ENCODE assay signal across 8 cellular contexts in the genomic region with DNA sequence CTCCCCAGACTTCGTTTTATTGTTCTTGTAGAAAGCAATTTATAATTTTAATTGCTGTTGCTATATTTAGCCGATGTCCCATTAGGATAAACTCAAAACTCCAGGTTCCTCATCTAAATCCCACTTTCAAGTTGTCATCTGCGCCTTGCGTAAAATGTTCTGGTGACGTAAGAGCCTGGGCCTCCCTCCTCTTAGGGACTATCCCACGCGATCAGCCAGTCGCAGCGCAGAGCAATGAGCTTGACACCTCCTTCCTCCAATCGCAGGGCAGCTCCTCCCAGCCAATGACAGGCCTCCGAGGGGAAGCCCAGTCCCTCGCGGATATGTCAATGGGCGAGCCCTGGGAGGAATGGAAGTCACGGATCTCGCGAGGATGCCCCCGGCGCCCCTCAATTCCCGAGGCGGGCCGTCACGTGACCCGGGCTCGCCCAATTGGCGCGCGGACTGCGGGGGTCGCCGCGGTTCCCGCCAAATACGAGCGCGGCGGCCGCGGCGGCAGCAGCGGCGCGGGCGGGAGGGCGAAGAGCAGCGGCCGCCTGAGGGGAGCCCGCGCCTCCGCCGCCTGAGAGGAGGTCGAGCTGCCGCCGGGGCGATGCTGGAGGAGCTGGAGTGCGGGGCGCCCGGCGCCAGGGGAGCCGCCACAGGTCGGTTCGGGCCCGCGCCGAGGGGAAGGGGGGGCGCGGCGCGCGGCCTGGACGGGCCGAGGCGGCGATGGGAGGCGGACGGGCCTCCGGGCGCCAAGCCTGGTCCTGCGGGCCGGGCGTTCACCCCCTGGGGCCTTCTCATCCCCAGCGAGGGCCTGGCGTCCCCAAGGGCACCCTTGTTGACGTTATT. TPM values are rescaled to one million over a fixed set of nuclear protein-coding genes. Genes with fewer than 3 reads are reported as not detected.
DNase-seq lines count a peak whose midpoint lies in the region; ATAC-seq and TF ChIP-seq lines count a peak whose summit lies in the region.

A gene with protein sequence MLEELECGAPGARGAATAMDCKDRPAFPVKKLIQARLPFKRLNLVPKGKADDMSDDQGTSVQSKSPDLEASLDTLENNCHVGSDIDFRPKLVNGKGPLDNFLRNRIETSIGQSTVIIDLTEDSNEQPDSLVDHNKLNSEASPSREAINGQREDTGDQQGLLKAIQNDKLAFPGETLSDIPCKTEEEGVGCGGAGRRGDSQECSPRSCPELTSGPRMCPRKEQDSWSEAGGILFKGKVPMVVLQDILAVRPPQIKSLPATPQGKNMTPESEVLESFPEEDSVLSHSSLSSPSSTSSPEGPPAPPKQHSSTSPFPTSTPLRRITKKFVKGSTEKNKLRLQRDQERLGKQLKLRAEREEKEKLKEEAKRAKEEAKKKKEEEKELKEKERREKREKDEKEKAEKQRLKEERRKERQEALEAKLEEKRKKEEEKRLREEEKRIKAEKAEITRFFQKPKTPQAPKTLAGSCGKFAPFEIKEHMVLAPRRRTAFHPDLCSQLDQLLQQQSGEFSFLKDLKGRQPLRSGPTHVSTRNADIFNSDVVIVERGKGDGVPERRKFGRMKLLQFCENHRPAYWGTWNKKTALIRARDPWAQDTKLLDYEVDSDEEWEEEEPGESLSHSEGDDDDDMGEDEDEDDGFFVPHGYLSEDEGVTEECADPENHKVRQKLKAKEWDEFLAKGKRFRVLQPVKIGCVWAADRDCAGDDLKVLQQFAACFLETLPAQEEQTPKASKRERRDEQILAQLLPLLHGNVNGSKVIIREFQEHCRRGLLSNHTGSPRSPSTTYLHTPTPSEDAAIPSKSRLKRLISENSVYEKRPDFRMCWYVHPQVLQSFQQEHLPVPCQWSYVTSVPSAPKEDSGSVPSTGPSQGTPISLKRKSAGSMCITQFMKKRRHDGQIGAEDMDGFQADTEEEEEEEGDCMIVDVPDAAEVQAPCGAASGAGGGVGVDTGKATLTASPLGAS (plus strand): TSS at position 470 of the 834 bp plus-strand sequence. CDS start 123 bp downstream, at position 593.

- no peaks in the 10 kb centered on the region for H3K9me3 Mint-ChIP-seq in activated B cell treated with CpG ODN at 0.5 μM for 24 hours

- H3K36me3 ChIP-seq in spleen: peaks cover 0 to 16% (median 0%) of the 10 kb centered on the region in 6 donors

- DNase-seq in AG08395 (ENCODE audit: low spot score) (peak; percentile 100), NCI-H345 (lab: John Stamatoyannopoulos, UW) (peak; percentile 100), activated B cell treated with CpG ODN at 0.5 μM for 24 hours (peak; percentile 96), inferior parietal cortex (ENCODE audit: extremely low spot score) (peak; percentile 100), spleen (peak; percentile 99)
- DNase-seq in central memory CD4-positive, alpha-beta T cell: peak; percentile 99

- TF ChIP-seq CTCF in activated B cell treated with CpG ODN at 0.5 μM for 24 hours (IDR thresholded peaks at IDR 0.05) (no peak), spleen (IDR thresholded peaks at IDR 0.05 in 8 of 11, conservative IDR thresholded peaks at IDR 0.05 in 3 of 11) (peak in 6 of 11 experiments; percentile 13 to 65 (median 44))

- H3K27ac Mint-ChIP-seq in activated B cell treated with CpG ODN at 0.5 μM for 24 hours: peak within 1 kb of the TSS; percentile 91

- CTCF ChIA-PET in activated B cell treated with CpG ODN at 0.5 μM for 24 hours (lab: Charles Lee): interaction anchor here (0.6 to 1.5 kb wide), 7 partner anchors 8 to 142 kb away, joined by 3 to 6 read pairs (median 3); no protein-coding TSS in a partner anchor

- no peaks in the 10 kb centered on the region for H3K9me3 ChIP-seq in spleen

- ATAC-seq in HG03196 (IDR thresholded peaks at IDR 0.05; ENCODE audit: unreplicated experiment): peak; percentile 80
- peak; percentile 87 for ATAC-seq in activated B cell treated with CpG ODN at 0.5 μM for 24 hours (ENCODE audit: low read depth)

- POLR2A ChIA-PET in activated B cell treated with CpG ODN at 0.5 μM for 24 hours (lab: Charles Lee): interaction anchor here (0.6 to 2.9 kb wide), 12 partner anchors 11 to 640 kb away, joined by 3 to 20 read pairs (median 4); a partner anchor contains a TSS

- peaks cover 5% of the 10 kb centered on the region for H3K36me3 Mint-ChIP-seq in activated B cell treated with CpG ODN at 0.5 μM for 24 hours (ENCODE audit: low read depth)

- H3K4me1 ChIP-seq in spleen: peaks cover 16 to 65% (median 50%) of the 10 kb centered on the region in 6 donors

- no peaks in the 10 kb centered on the region for H3K27me3 Mint-ChIP-seq in activated B cell treated with CpG ODN at 0.5 μM for 24 hours

- TF ChIP-seq POLR2A in GM18951 (IDR thresholded peaks at IDR 0.05; ENCODE audit: extremely low read depth, insufficient read depth, insufficient read length): peak; percentile 75
- no peak for TF ChIP-seq POLR2A in spleen (IDR thresholded peaks at IDR 0.05)

- H3K4me3 ChIP-seq in spleen: peak within 1 kb of the TSS; percentile 72 to 95 (median 84)

- peaks cover 52% of the 10 kb centered on the region for H3K4me1 Mint-ChIP-seq in activated B cell treated with CpG ODN at 0.5 μM for 24 hours

- peak within 1 kb of the TSS; percentile 64 to 99 (median 92) for H3K27ac ChIP-seq in spleen

- WGBS in spleen, 5 donors: 0 to 1% (median 1%) methylated on average over 13 to 84 of the region's 84 CpGs

- peak within 1 kb of the TSS; percentile 87 for H3K4me3 Mint-ChIP-seq in activated B cell treated with CpG ODN at 0.5 μM for 24 hours

- no peaks in the 10 kb centered on the region for H3K27me3 ChIP-seq in spleen (replicated peaks in 1 of 7)

- in situ Hi-C loops in GM18951 (cut with MboI; ENCODE audit: low sequenced_read_pairs, unreplicated experiment): no loop called here

- intact Hi-C loops in activated B cell treated with CpG ODN at 0.5 μM for 24 hours (cut with micrococcal nuclease): loop anchor here (1.0 to 10.0 kb wide), 10 partner anchors 28 to 895 kb away; a partner anchor contains a TSS
- intact Hi-C loops in spleen (cut with DNase I; ENCODE audit: low total_unique reads): no loop called here

RNA-seq across cellular contexts. Expression of the gene that starts here (rescaled TPM):
- total RNA-seq in activated B cell treated with CpG ODN at 0.5 μM for 24 hours (13.9 and 19.2 TPM in 2 replicates), spleen (10 to 100 TPM in 5 of 7 donors, 1 to 10 TPM in 2; 9.4 to 17.9 (median 10.6) TPM)
- 1 to 10 TPM; 3.8 to 7.4 (median 5.7) TPM for polyA plus RNA-seq in spleen

Comparison
In these comparisons a context has a peak if more than half of its experiments do, and no peak if none do; other contexts are left out.
1. Peak in every context shown above with its lines: DNase-seq, ATAC-seq, H3K4me3 ChIP-seq and H3K27ac ChIP-seq.